ENCODE assay signal across 26 cellular contexts in the genomic region with DNA sequence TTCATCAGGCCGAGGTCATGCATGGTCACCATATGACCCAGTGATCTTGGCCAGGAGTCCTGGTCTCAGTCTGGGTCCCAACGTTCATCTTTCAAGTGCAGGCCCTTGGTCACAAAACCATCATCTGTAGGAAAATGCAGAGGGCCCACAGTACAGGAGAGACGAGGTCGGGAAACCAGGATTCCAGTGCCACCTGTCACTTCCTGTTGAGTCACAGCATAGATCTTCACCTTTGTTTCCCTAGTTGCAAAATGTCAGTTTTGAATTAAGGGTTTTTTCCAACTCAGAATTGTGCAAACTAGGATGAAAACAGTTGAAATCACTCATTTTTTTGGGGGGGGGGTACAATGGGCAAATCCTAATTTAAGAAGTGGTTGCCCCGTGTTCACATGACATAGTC.
DNase-seq lines count a peak whose midpoint lies in the region; ATAC-seq and TF ChIP-seq lines count a peak whose summit lies in the region.
"Had no signal": no experiment of that assay in that cellular context is flagged by ENCODE, and none has a peak within 500 bp of the region (broad histone marks: within the 10 kb centered on the region; RNA-seq: fewer than 3 reads in every experiment).

No MANE protein-coding gene starts in this region.

- H3K4me2 ChIP-seq in HCT116 (ENCODE audit: low read length): peak overlapping the region; percentile 72
- H3K4me2 ChIP-seq: A549, SK-N-SH had no signal

- CTCF ChIA-PET in HCT116 (lab: Charles Lee): no interaction called here
- CTCF ChIA-PET in RWPE1 (lab: Yijun Ruan, JAX): interaction anchor here (0.6 to 0.8 kb wide), 2 partner anchors 191 to 600 kb away, joined by 3 to 5 read pairs; no protein-coding TSS in a partner anchor

- POLR2A ChIA-PET in HCT116 (lab: Charles Lee): no interaction called here
- POLR2A ChIA-PET in RWPE1 (lab: Yijun Ruan, JAX; ENCODE audit: low non-redundant PET): no interaction called here

- H3K9me3 ChIP-seq in HCT116 (ENCODE audit: control insufficient read depth in 1 of 2, insufficient read depth in 1 of 2, low read depth in 1 of 2, low read length in 2 of 2) (no peaks in the 10 kb centered on the region), gastroesophageal sphincter (no peaks in the 10 kb centered on the region)
- H3K9me3 ChIP-seq: A549, BE2C, left ventricle myocardium inferior, Peyer's patch, SK-N-SH had no signal

- H3K27me3 ChIP-seq in HCT116 (ENCODE audit: insufficient read depth, low read length) (no peaks in the 10 kb centered on the region), gastroesophageal sphincter (no peaks in the 10 kb centered on the region)
- H3K27me3 ChIP-seq: BE2C, Peyer's patch had no signal

- WGBS in gastroesophageal sphincter (ENCODE audit: low coverage in 1 of 2), 2 donors: 64 to 67% methylated on average over 3 to 5 of the region's 5 CpGs

- peak overlapping the region in 1 of 2 experiments; percentile 3; a peak in 2 of 4 replicates for H3K4me3 ChIP-seq in HCT116 (replicated peaks in 1 of 2; ENCODE audit: low read depth in 1 of 2, low read length in 2 of 2)
- H3K4me3 ChIP-seq in gastroesophageal sphincter: no peak overlapping the region
- H3K4me3 ChIP-seq: A549, left ventricle myocardium inferior, Peyer's patch had no signal

- RAD21 ChIA-PET in HCT116 (lab: Charles Lee; ENCODE audit: low non-redundant PET in 1 of 2, low total read pairs in 2 of 2, uncharacterized antibody in 2 of 2, unreplicated experiment in 2 of 2): no interaction called here

- intact Hi-C loops in HCT116 (cut with micrococcal nuclease): no loop called here

- ATAC-seq in HCT116: peak; percentile 84
- ATAC-seq in esophagus mucosa: peak; percentile 32
- ATAC-seq in gastroesophageal sphincter: no peak
- ATAC-seq in GM18511 (IDR thresholded peaks at IDR 0.05; ENCODE audit: unreplicated experiment): no peak
- ATAC-seq: A549; naive thymus-derived CD8-positive, alpha-beta T cell; WTC11 had no signal

- no peaks in the 10 kb centered on the region for H4K20me1 ChIP-seq in HCT116 (ENCODE audit: insufficient read depth)

- no peak overlapping the region for H3K9ac ChIP-seq in HCT116 (ENCODE audit: low read length)
- H3K9ac ChIP-seq: SK-N-SH had no signal

- no peak for TF ChIP-seq EP300 in gastroesophageal sphincter (IDR thresholded peaks at IDR 0.05)

- peak overlapping the region; percentile 11 for H2AFZ ChIP-seq in HCT116 (ENCODE audit: low read depth, low read length, poor library complexity, severe bottlenecking)

- no TSS peak for BruUV-seq in HCT116 (replicated peaks; lab: Mats Ljungman, UMichigan)

- H3K36me3 ChIP-seq in HCT116 (ENCODE audit: control insufficient read depth in 1 of 2, insufficient read depth in 2 of 2, low read length in 2 of 2) (no peaks in the 10 kb centered on the region), gastroesophageal sphincter (no peaks in the 10 kb centered on the region)
- H3K36me3 ChIP-seq: BE2C, left ventricle myocardium inferior, Peyer's patch had no signal

- peaks cover 12 to 35% of the 10 kb centered on the region in 2 experiments for H3K4me1 ChIP-seq in HCT116 (ENCODE audit: control insufficient read depth in 1 of 2, insufficient read depth in 2 of 2, low read length in 2 of 2)
- no peaks in the 10 kb centered on the region for H3K4me1 ChIP-seq in gastroesophageal sphincter
- H3K4me1 ChIP-seq: A549, BE2C, left ventricle myocardium inferior, Peyer's patch had no signal

- TF ChIP-seq POLR2A in HCT116 (IDR thresholded peaks at IDR 0.05; ENCODE audit: borderline replicate concordance, extremely low read depth, insufficient read depth, insufficient read length): no peak
- no peak for TF ChIP-seq POLR2A in gastroesophageal sphincter (IDR thresholded peaks at IDR 0.05)

- H3K27ac ChIP-seq in HCT116 (ENCODE audit: low read depth, low read length): no peak overlapping the region
- H3K27ac ChIP-seq in RWPE1: no peak overlapping the region
- no peak overlapping the region for H3K27ac ChIP-seq in gastroesophageal sphincter
- H3K27ac ChIP-seq: A549, HL-60, left ventricle myocardium inferior, Peyer's patch had no signal

- no peaks in the 10 kb centered on the region for H3K9me2 ChIP-seq in HCT116 (ENCODE audit: insufficient read depth)
- H3K9me2 ChIP-seq: SK-N-SH had no signal

- TF ChIP-seq RAD21 in HCT116 (IDR thresholded peaks at IDR 0.05; ENCODE audit: low read depth): no peak

- DNase-seq in A172 (ENCODE audit: low spot score) (peak; percentile 73), HCT116 (ENCODE audit: low read depth, low spot score) (peak; percentile 29), RWPE1 (ENCODE audit: low spot score) (peak; percentile 51), AG08396 (ENCODE audit: low spot score) (no peak), NCI-H1694 (lab: John Stamatoyannopoulos, UW) (no peak)
- DNase-seq: activated CD4-positive, alpha-beta T cell treated with anti-CD3 and anti-CD28 coated beads, Interleukin-2, amount 50 U/mL, for 1 hour; aorta; BE2C; cerebellar nuclear complex; HCEC 1CT; left ventricle myocardium inferior; naive thymus-derived CD8-positive, alpha-beta T cell; NCI-H1417; NCI-H2107; NK-92 treated with Interleukin-12 subunit alpha and Interleukin-12 subunit beta, amount 100 ng/mL, for 24 hours; Peyer's patch; retina; SK-N-SH; small intestine; stimulated activated CD4-positive, alpha-beta T cell treated with anti-CD3 and anti-CD28 coated beads, Interleukin-2, amount 100 ng/mL, for 24 hours had no signal

- no peak for TF ChIP-seq CTCF in HCT116 (IDR thresholded peaks at IDR 0.05 in 2 of 3, conservative IDR thresholded peaks at IDR 0.05 in 1 of 3; ENCODE audit: borderline replicate concordance in 1 of 3, insufficient read depth in 1 of 3, low read depth in 2 of 3, low read length in 2 of 3)
- no peak for TF ChIP-seq CTCF in RWPE1 (conservative IDR thresholded peaks at IDR 0.05; ENCODE audit: low read depth)
- TF ChIP-seq CTCF in gastroesophageal sphincter (IDR thresholded peaks at IDR 0.05): no peak

- no peaks in the 10 kb centered on the region for H3K79me2 ChIP-seq in HCT116 (ENCODE audit: insufficient read depth, low read length)

TF ChIP-seq in HCT116, 20 proteins besides CTCF, POLR2A, EP300 and RAD21:
- no peak for TF ChIP-seq ELF1 (IDR thresholded peaks at IDR 0.05; ENCODE audit: borderline replicate concordance, low read depth)
- no peak for TF ChIP-seq ZFX (IDR thresholded peaks at IDR 0.05)
- TF ChIP-seq EGR1 (IDR thresholded peaks at IDR 0.05; ENCODE audit: low read depth): no peak
- peak; percentile 86 for TF ChIP-seq FOSL1 (IDR thresholded peaks at IDR 0.05; ENCODE audit: low read depth)
- TF ChIP-seq SP1 (IDR thresholded peaks at IDR 0.05; ENCODE audit: low read depth): peak; percentile 62
- TF ChIP-seq TCF7L2 (IDR thresholded peaks at IDR 0.05; ENCODE audit: borderline replicate concordance, extremely low read depth, insufficient read depth, insufficient read length): no peak
- TF ChIP-seq SIN3A (IDR thresholded peaks at IDR 0.05; ENCODE audit: low read depth): no peak
- TF ChIP-seq ZNF274 (IDR thresholded peaks at IDR 0.05; ENCODE audit: low read depth, low read length): no peak
- TF ChIP-seq JUND (IDR thresholded peaks at IDR 0.05): peak; percentile 70
- no peak for TF ChIP-seq REST (IDR thresholded peaks at IDR 0.05; ENCODE audit: low read depth)
- peak; percentile 25; the same call in 1 of the 2 replicates for TF ChIP-seq POLR2AphosphoS5 (IDR thresholded peaks at IDR 0.05; ENCODE audit: low read depth, low read length)
- TF ChIP-seq CEBPB (IDR thresholded peaks at IDR 0.05; ENCODE audit: low read depth): peak; percentile 72
- TF ChIP-seq, protein P1, sequence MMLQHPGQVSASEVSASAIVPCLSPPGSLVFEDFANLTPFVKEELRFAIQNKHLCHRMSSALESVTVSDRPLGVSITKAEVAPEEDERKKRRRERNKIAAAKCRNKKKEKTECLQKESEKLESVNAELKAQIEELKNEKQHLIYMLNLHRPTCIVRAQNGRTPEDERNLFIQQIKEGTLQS (IDR thresholded peaks at IDR 0.05): no peak
- TF ChIP-seq EZH2 (IDR thresholded peaks at IDR 0.05): no peak
- no peak for TF ChIP-seq SRF (IDR thresholded peaks at IDR 0.05; ENCODE audit: low read depth)
- 0 out of 2 replicates have a peak, but pooled peaks have one; percentile 1 for TF ChIP-seq MAX (IDR thresholded peaks at IDR 0.05)

Comparison
In these comparisons a context has a peak if more than half of its experiments do, and no peak if none do; other contexts are left out.
1. DNase-seq: peak in A172 (single experiment), HCT116 (single experiment) and RWPE1 (single experiment); none in AG08396 (single experiment) and NCI-H1694 (single experiment).
2. ATAC-seq: peak in HCT116 (single experiment) and esophagus mucosa (single experiment); none in gastroesophageal sphincter (single experiment) and GM18511 (single experiment).